1 cellular context compared by ENCODE assay signal in genomic region chrX:48920713-48921104, GRCh38.
TF ChIP-seq lines count a peak whose summit lies in the region.

No MANE protein-coding gene starts in this region.

TF ChIP-seq in WTC11, 78 proteins besides CTCF, POLR2A, EP300 and RAD21 (continued from another document):
- TF ChIP-seq ZNF532 (CRISPR knock-in tag; IDR thresholded peaks at IDR 0.05; ENCODE audit: borderline replicate concordance) (no peak), TEAD4 (CRISPR knock-in tag; IDR thresholded peaks at IDR 0.05) (no peak), ZNF121 (CRISPR knock-in tag; IDR thresholded peaks at IDR 0.05) (no peak), USF1 (CRISPR knock-in tag; IDR thresholded peaks at IDR 0.05) (no peak)
